ENCODE assay signal across 24 cellular contexts in the genomic region with DNA sequence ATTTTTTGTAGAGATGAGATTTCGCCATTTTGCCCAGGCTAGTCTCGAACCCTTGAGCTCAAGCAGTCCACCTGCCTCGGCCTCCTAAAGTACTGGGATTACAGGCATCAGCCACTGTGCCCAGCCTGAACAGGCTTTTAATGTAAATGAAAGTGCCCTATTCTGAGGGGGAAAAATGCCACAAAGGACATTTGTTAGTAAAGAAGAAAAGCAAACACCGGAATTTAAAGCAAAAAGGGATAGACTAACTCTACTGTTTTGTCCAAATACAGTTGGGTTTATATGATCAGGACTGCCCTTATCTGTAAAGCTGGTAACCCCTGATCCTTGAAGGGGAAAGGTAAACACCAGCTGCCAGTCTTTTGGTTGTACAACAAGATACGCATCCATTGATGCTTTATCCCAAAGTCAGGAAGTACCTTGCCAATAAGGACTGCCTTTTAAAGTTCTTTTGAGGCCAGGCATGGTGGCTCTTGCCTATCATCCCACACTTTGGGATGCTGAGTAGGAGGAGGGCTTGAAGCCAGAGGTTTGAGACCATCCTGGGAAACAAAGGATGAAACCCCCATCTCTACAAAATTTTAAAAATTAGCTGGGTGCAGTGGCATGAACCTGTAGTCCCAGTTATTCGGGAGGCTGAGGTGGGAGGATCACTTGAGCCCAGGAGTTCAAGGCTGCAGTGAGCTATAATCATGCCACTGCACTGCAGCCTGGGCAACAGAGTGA. TPM values are rescaled to one million over a fixed set of nuclear protein-coding genes. Genes with fewer than 3 reads are reported as not detected.
"Had no signal": no experiment of that assay in that cellular context is flagged by ENCODE, and none has a peak within 500 bp of the region (broad histone marks: within the 10 kb centered on the region; RNA-seq: fewer than 3 reads in every experiment).

No MANE protein-coding gene starts in this region.

- H3K27ac ChIP-seq: brain microvascular endothelial cell, coronary artery, dorsolateral prefrontal cortex, left ventricle myocardium inferior, spleen, tibial nerve had no signal

- H3K9me3 ChIP-seq: left ventricle myocardium inferior, tibial nerve had no signal

- FAIRE-seq: astrocyte, frontal cortex, islet of Langerhans had no signal

- H3K4me1 ChIP-seq: left ventricle myocardium inferior, spleen, tibial nerve had no signal

- H3K4me3 ChIP-seq: coronary artery, dorsolateral prefrontal cortex, left ventricle myocardium inferior, lung, spleen, tibial nerve had no signal

- DNase-seq: activated CD4-positive, alpha-beta memory T cell treated with anti-CD3 and anti-CD28 coated beads for 36 hours; activated CD4-positive, alpha-beta T cell treated with anti-CD3 and anti-CD28 coated beads, Interleukin-2, amount 10 ng/mL, durations not matched to agents 24 days and 14 days; activated CD4-positive, CD25-positive, alpha-beta regulatory T cell treated with anti-CD3 and anti-CD28 coated beads, Interleukin-2, amount 50 U/mL, for 72 hours; activated CD8-positive, alpha-beta memory T cell treated with anti-CD3 and anti-CD28 coated beads, Interleukin-2, amount 50 U/mL, for 48 hours; activated gamma-delta T cell treated with Interleukin-2 at 50 U/mL for 16 hours; activated naive CD4-positive, alpha-beta T cell treated with anti-CD3 and anti-CD28 coated beads, Interleukin-2, amount 50 U/mL, for 16 hours; activated T-cell treated with anti-CD3 and anti-CD28 coated beads, Interleukin-2, amount 50 U/mL, for 24 hours; amniotic stem cell; brain microvascular endothelial cell; dorsolateral prefrontal cortex; effector memory CD4-positive, alpha-beta T cell; left ventricle myocardium inferior; mesendoderm; posterior cingulate gyrus; right cardiac atrium; spleen; stimulated activated naive CD4-positive, alpha-beta T cell treated with Interleukin-2 at 50 U/mL for 16 hours had no signal

- ATAC-seq: natural killer cell treated with Interleukin-12 subunit alpha and Interleukin-12 subunit beta and Interleukin-15 and Interleukin-18, amount 100 ng/mL, for 72 hours; right cardiac atrium had no signal

RNA-seq across cellular contexts. Expression of gene FIGLA, which starts 16.8 kb away (rescaled TPM):
- polyA plus RNA-seq: right cardiac atrium had no signal
